2 cellular contexts compared by ENCODE assay signal in the genomic region with DNA sequence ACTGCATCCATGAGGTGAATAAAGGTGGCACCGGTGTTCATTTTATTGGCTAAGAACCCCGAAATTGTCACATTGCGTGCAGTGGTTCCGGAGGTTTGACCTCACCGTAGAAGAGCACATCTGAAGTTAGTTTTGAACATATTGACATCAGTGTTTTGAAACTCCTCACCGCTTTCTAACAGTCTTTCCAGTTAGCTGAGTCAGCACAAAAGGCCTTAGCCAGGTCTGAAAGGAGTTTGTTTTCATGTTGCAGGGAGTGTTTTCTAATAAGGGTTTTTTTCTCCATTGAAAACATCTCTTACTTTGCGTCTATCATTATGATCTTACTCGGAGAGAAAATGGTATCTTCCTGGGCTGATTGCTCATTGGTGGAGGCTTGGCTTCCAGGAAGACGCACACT.
TF ChIP-seq lines count a peak whose summit lies in the region.

No MANE protein-coding gene starts in this region.

TF ChIP-seq in HepG2, 621 proteins besides CTCF, POLR2A, EP300 and RAD21 (continued from another document and continues in another):
- TF ChIP-seq, protein P1, sequence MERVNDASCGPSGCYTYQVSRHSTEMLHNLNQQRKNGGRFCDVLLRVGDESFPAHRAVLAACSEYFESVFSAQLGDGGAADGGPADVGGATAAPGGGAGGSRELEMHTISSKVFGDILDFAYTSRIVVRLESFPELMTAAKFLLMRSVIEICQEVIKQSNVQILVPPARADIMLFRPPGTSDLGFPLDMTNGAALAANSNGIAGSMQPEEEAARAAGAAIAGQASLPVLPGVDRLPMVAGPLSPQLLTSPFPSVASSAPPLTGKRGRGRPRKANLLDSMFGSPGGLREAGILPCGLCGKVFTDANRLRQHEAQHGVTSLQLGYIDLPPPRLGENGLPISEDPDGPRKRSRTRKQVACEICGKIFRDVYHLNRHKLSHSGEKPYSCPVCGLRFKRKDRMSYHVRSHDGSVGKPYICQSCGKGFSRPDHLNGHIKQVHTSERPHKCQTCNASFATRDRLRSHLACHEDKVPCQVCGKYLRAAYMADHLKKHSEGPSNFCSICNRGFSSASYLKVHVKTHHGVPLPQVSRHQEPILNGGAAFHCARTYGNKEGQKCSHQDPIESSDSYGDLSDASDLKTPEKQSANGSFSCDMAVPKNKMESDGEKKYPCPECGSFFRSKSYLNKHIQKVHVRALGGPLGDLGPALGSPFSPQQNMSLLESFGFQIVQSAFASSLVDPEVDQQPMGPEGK (CRISPR knock-in tag; IDR thresholded peaks at IDR 0.05): no peak
- TF ChIP-seq, protein P2, sequence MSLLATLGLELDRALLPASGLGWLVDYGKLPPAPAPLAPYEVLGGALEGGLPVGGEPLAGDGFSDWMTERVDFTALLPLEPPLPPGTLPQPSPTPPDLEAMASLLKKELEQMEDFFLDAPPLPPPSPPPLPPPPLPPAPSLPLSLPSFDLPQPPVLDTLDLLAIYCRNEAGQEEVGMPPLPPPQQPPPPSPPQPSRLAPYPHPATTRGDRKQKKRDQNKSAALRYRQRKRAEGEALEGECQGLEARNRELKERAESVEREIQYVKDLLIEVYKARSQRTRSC (CRISPR knock-in tag; IDR thresholded peaks at IDR 0.05; ENCODE audit: low read depth): no peak
- TF ChIP-seq, protein P3, sequence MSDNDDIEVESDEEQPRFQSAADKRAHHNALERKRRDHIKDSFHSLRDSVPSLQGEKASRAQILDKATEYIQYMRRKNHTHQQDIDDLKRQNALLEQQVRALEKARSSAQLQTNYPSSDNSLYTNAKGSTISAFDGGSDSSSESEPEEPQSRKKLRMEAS (IDR thresholded peaks at IDR 0.05): no peak
- no peak for TF ChIP-seq PHF8 (CRISPR knock-in tag; IDR thresholded peaks at IDR 0.05)
- TF ChIP-seq ADNP (CRISPR knock-in tag; IDR thresholded peaks at IDR 0.05): no peak
- TF ChIP-seq FOXP1 (IDR thresholded peaks at IDR 0.05): no peak
- TF ChIP-seq FOXP1 (CRISPR knock-in tag; IDR thresholded peaks at IDR 0.05): no peak
- no peak for TF ChIP-seq FOXA3 (CRISPR knock-in tag; IDR thresholded peaks at IDR 0.05)
- TF ChIP-seq, protein P4, sequence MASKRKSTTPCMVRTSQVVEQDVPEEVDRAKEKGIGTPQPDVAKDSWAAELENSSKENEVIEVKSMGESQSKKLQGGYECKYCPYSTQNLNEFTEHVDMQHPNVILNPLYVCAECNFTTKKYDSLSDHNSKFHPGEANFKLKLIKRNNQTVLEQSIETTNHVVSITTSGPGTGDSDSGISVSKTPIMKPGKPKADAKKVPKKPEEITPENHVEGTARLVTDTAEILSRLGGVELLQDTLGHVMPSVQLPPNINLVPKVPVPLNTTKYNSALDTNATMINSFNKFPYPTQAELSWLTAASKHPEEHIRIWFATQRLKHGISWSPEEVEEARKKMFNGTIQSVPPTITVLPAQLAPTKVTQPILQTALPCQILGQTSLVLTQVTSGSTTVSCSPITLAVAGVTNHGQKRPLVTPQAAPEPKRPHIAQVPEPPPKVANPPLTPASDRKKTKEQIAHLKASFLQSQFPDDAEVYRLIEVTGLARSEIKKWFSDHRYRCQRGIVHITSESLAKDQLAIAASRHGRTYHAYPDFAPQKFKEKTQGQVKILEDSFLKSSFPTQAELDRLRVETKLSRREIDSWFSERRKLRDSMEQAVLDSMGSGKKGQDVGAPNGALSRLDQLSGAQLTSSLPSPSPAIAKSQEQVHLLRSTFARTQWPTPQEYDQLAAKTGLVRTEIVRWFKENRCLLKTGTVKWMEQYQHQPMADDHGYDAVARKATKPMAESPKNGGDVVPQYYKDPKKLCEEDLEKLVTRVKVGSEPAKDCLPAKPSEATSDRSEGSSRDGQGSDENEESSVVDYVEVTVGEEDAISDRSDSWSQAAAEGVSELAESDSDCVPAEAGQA (IDR thresholded peaks at IDR 0.05; ENCODE audit: low read depth): no peak
- TF ChIP-seq, protein P4 (CRISPR knock-in tag; IDR thresholded peaks at IDR 0.05; ENCODE audit: borderline replicate concordance): no peak
- TF ChIP-seq, protein P5, sequence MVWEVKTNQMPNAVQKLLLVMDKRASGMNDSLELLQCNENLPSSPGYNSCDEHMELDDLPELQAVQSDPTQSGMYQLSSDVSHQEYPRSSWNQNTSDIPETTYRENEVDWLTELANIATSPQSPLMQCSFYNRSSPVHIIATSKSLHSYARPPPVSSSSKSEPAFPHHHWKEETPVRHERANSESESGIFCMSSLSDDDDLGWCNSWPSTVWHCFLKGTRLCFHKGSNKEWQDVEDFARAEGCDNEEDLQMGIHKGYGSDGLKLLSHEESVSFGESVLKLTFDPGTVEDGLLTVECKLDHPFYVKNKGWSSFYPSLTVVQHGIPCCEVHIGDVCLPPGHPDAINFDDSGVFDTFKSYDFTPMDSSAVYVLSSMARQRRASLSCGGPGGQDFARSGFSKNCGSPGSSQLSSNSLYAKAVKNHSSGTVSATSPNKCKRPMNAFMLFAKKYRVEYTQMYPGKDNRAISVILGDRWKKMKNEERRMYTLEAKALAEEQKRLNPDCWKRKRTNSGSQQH (CRISPR knock-in tag; IDR thresholded peaks at IDR 0.05; ENCODE audit: low read depth): no peak
- peak; percentile 99 for TF ChIP-seq MAFF (IDR thresholded peaks at IDR 0.05; ENCODE audit: low read depth, low read length)
- TF ChIP-seq GATA4 (IDR thresholded peaks at IDR 0.05; ENCODE audit: borderline replicate concordance, low read depth): no peak

TF ChIP-seq in K562, 482 proteins besides CTCF, POLR2A, EP300 and RAD21 (continued from another document):
- TF ChIP-seq, protein P6, sequence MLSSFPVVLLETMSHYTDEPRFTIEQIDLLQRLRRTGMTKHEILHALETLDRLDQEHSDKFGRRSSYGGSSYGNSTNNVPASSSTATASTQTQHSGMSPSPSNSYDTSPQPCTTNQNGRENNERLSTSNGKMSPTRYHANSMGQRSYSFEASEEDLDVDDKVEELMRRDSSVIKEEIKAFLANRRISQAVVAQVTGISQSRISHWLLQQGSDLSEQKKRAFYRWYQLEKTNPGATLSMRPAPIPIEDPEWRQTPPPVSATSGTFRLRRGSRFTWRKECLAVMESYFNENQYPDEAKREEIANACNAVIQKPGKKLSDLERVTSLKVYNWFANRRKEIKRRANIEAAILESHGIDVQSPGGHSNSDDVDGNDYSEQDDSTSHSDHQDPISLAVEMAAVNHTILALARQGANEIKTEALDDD (IDR thresholded peaks at IDR 0.05): no peak
- TF ChIP-seq ETV6 (IDR thresholded peaks at IDR 0.05; ENCODE audit: borderline replicate concordance in 1 of 2, low read depth in 2 of 2, low read length in 1 of 2): no peak
- TF ChIP-seq ETV6 (CRISPR knock-in tag; IDR thresholded peaks at IDR 0.05; ENCODE audit: borderline replicate concordance): no peak
- no peak for TF ChIP-seq ZNF165 (CRISPR knock-in tag; IDR thresholded peaks at IDR 0.05; ENCODE audit: borderline replicate concordance)
- TF ChIP-seq, protein P7, sequence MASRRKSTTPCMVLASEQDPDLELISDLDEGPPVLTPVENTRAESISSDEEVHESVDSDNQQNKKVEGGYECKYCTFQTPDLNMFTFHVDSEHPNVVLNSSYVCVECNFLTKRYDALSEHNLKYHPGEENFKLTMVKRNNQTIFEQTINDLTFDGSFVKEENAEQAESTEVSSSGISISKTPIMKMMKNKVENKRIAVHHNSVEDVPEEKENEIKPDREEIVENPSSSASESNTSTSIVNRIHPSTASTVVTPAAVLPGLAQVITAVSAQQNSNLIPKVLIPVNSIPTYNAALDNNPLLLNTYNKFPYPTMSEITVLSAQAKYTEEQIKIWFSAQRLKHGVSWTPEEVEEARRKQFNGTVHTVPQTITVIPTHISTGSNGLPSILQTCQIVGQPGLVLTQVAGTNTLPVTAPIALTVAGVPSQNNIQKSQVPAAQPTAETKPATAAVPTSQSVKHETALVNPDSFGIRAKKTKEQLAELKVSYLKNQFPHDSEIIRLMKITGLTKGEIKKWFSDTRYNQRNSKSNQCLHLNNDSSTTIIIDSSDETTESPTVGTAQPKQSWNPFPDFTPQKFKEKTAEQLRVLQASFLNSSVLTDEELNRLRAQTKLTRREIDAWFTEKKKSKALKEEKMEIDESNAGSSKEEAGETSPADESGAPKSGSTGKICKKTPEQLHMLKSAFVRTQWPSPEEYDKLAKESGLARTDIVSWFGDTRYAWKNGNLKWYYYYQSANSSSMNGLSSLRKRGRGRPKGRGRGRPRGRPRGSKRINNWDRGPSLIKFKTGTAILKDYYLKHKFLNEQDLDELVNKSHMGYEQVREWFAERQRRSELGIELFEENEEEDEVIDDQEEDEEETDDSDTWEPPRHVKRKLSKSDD (conservative IDR thresholded peaks at IDR 0.05; ENCODE audit: low read length): no peak
- no peak for TF ChIP-seq FOSL1 (tag; conservative IDR thresholded peaks at IDR 0.05)
- no peak for TF ChIP-seq FOXM1 (IDR thresholded peaks at IDR 0.05; ENCODE audit: low read depth)
- TF ChIP-seq FOXM1 (CRISPR knock-in tag; IDR thresholded peaks at IDR 0.05; ENCODE audit: low read depth): no peak
- TF ChIP-seq CBX3 (IDR thresholded peaks at IDR 0.05; ENCODE audit: borderline replicate concordance in 1 of 2, low read length in 2 of 2): no peak
- TF ChIP-seq ZNF316 (IDR thresholded peaks at IDR 0.05): peak; percentile 96
- TF ChIP-seq CBX8 (IDR thresholded peaks at IDR 0.05; ENCODE audit: borderline replicate concordance, extremely low read depth, low read depth, low read length, poor library complexity, severe bottlenecking): no peak
- no peak for TF ChIP-seq CREBBP (IDR thresholded peaks at IDR 0.05; ENCODE audit: low read depth, low read length)
- TF ChIP-seq, protein P8, sequence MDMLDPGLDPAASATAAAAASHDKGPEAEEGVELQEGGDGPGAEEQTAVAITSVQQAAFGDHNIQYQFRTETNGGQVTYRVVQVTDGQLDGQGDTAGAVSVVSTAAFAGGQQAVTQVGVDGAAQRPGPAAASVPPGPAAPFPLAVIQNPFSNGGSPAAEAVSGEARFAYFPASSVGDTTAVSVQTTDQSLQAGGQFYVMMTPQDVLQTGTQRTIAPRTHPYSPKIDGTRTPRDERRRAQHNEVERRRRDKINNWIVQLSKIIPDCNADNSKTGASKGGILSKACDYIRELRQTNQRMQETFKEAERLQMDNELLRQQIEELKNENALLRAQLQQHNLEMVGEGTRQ (CRISPR knock-in tag; IDR thresholded peaks at IDR 0.05): no peak
- no peak for TF ChIP-seq MCM7 (IDR thresholded peaks at IDR 0.05)
- TF ChIP-seq NFIX (CRISPR knock-in tag; IDR thresholded peaks at IDR 0.05; ENCODE audit: low read depth): no peak
- TF ChIP-seq C11orf30 (IDR thresholded peaks at IDR 0.05; ENCODE audit: low read depth): peak; percentile 93
- TF ChIP-seq XRCC3 (IDR thresholded peaks at IDR 0.05): no peak
- no peak for TF ChIP-seq FOXJ3 (CRISPR knock-in tag; IDR thresholded peaks at IDR 0.05)
- TF ChIP-seq MAFF (IDR thresholded peaks at IDR 0.05; ENCODE audit: low read length): peak; percentile 98
- no peak for TF ChIP-seq U2AF1 (optimal IDR thresholded peaks at IDR 0.05; ENCODE audit: low read depth, low read length)
- no peak for TF ChIP-seq SMC3 (conservative IDR thresholded peaks at IDR 0.05; ENCODE audit: insufficient read depth, low read depth, low read length)
- no peak for TF ChIP-seq PURB (CRISPR knock-in tag; IDR thresholded peaks at IDR 0.05; ENCODE audit: low read depth)
- TF ChIP-seq, protein P9, sequence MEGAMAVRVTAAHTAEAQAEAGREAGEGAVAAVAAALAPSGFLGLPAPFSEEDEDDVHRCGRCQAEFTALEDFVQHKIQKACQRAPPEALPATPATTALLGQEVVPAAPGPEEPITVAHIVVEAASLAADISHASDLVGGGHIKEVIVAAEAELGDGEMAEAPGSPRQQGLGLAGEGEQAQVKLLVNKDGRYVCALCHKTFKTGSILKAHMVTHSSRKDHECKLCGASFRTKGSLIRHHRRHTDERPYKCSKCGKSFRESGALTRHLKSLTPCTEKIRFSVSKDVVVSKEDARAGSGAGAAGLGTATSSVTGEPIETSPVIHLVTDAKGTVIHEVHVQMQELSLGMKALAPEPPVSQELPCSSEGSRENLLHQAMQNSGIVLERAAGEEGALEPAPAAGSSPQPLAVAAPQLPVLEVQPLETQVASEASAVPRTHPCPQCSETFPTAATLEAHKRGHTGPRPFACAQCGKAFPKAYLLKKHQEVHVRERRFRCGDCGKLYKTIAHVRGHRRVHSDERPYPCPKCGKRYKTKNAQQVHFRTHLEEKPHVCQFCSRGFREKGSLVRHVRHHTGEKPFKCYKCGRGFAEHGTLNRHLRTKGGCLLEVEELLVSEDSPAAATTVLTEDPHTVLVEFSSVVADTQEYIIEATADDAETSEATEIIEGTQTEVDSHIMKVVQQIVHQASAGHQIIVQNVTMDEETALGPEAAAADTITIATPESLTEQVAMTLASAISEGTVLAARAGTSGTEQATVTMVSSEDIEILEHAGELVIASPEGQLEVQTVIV (CRISPR knock-in tag; IDR thresholded peaks at IDR 0.05; ENCODE audit: borderline replicate concordance): no peak
- TF ChIP-seq CAMTA2 (CRISPR knock-in tag; conservative IDR thresholded peaks at IDR 0.05): no peak
- TF ChIP-seq, protein P10, sequence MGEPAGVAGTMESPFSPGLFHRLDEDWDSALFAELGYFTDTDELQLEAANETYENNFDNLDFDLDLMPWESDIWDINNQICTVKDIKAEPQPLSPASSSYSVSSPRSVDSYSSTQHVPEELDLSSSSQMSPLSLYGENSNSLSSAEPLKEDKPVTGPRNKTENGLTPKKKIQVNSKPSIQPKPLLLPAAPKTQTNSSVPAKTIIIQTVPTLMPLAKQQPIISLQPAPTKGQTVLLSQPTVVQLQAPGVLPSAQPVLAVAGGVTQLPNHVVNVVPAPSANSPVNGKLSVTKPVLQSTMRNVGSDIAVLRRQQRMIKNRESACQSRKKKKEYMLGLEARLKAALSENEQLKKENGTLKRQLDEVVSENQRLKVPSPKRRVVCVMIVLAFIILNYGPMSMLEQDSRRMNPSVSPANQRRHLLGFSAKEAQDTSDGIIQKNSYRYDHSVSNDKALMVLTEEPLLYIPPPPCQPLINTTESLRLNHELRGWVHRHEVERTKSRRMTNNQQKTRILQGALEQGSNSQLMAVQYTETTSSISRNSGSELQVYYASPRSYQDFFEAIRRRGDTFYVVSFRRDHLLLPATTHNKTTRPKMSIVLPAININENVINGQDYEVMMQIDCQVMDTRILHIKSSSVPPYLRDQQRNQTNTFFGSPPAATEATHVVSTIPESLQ (CRISPR knock-in tag; IDR thresholded peaks at IDR 0.05): no peak
- TF ChIP-seq BRCA1 (IDR thresholded peaks at IDR 0.05): no peak
- TF ChIP-seq BRCA1 (CRISPR knock-in tag; IDR thresholded peaks at IDR 0.05): no peak
- TF ChIP-seq MAFG (tag; conservative IDR thresholded peaks at IDR 0.05): peak; percentile 95
